28 cellular contexts compared by ENCODE assay signal in genomic region chr12:130152386-130152785, GRCh38. TPM values are rescaled to one million over a fixed set of nuclear protein-coding genes. Genes with fewer than 3 reads are reported as not detected.
"Had no signal": no experiment of that assay in that cellular context is flagged by ENCODE, and none has a peak within 500 bp of the region (broad histone marks: within the 10 kb centered on the region; RNA-seq: fewer than 3 reads in every experiment).

No MANE protein-coding gene starts in this region.

- H3K27me3 ChIP-seq: pancreas, testis, vagina had no signal

- H3K4me3 ChIP-seq: pancreas, prostate gland, sigmoid colon, suprapubic skin, testis, tibial artery, transverse colon, vagina had no signal

- H3K27ac ChIP-seq: neutrophil, pancreas, prostate gland, sigmoid colon, suprapubic skin, testis, tibial artery, transverse colon, vagina had no signal

- H3K9me3 ChIP-seq: neutrophil, pancreas, prostate gland, sigmoid colon, suprapubic skin, testis, tibial artery, transverse colon, vagina had no signal

- ATAC-seq: naive thymus-derived CD4-positive, alpha-beta T cell; natural killer cell; pancreas; right cardiac atrium; stimulated activated memory B cell treated with anti-CD40 and anti-IgM and Interleukin-4, amounts not matched to agents 10 μg/mL and 1 μg/mL and 100 μg/mL, for 72 hours; stimulated activated naive CD8-positive, alpha-beta T cell treated with anti-CD3 and anti-CD28 coated beads, Interleukin-15, amount 100 ng/mL, for 72 hours; stimulated activated naive CD8-positive, alpha-beta T cell treated with anti-CD3 and anti-CD28 coated beads, Interleukin-15, Interleukin-2, amounts not matched to agents 100 U/mL and 50 U/mL, for 24 hours had no signal

- H3K36me3 ChIP-seq: neutrophil, pancreas, prostate gland, sigmoid colon, suprapubic skin, tibial artery, transverse colon, vagina had no signal

- H3K4me1 ChIP-seq: pancreas, prostate gland, sigmoid colon, suprapubic skin, testis, tibial artery, transverse colon, vagina had no signal

- FAIRE-seq: pancreas, small intestine, urothelium cell line had no signal

- DNase-seq: naive thymus-derived CD4-positive, alpha-beta T cell; natural killer cell; nucleus accumbens; pancreas; right cardiac atrium; sigmoid colon; small intestine; stimulated activated CD4-positive, alpha-beta T cell treated with anti-CD3 and anti-CD28 coated beads, Interleukin-12 subunit alpha, Interleukin-12 subunit beta, amount 100 ng/mL, for 4 hours; stimulated activated CD4-positive, alpha-beta T cell treated with anti-CD3 and anti-CD28 coated beads, Interleukin-1b, Interleukin-23, amount 100 ng/mL, for 48 hours; stimulated activated CD4-positive, alpha-beta T cell treated with anti-CD3 and anti-CD28 coated beads, Interleukin-4, amount 100 ng/mL, for 1 hour; stimulated activated CD4-positive, alpha-beta T cell treated with anti-CD3 and anti-CD28 coated beads, Interleukin-4, amount 100 ng/mL, for 4 hours; stimulated activated CD8-positive, alpha-beta memory T cell treated with anti-CD3 and anti-CD28 coated beads, Interleukin-4, amount 100 ng/mL, for 48 hours; stimulated activated naive CD4-positive, alpha-beta T cell; stimulated activated naive CD8-positive, alpha-beta T cell treated with anti-CD3 and anti-CD28 coated beads, Interleukin-15, amount 100 ng/mL, for 72 hours; stimulated activated naive CD8-positive, alpha-beta T cell treated with anti-CD3 and anti-CD28 coated beads, Interleukin-15, Interleukin-2, amounts not matched to agents 100 U/mL and 50 U/mL, for 24 hours; substantia nigra; testis; transverse colon had no signal

RNA-seq across cellular contexts. Expression of gene FZD10, which starts 9.9 kb away (rescaled TPM):
- total RNA-seq: naive thymus-derived CD4-positive, alpha-beta T cell; natural killer cell; osteocyte; pulmonary artery endothelial cell had no signal
- polyA plus RNA-seq: naive thymus-derived CD4-positive, alpha-beta T cell; neural cell had no signal
